1 cellular context compared by ENCODE assay signal in genomic region chr10:22228943-22229755, GRCh38.
TF ChIP-seq lines count a peak whose summit lies in the region.

No MANE protein-coding gene starts in this region.

TF ChIP-seq in HepG2, 621 proteins besides CTCF, POLR2A, EP300 and RAD21 (continued from another document and continues in another):
- peak; percentile 96 for TF ChIP-seq ZFY (CRISPR knock-in tag; IDR thresholded peaks at IDR 0.05)
- peak; percentile 42; the same call in 1 of the 2 replicates for TF ChIP-seq ZBTB26 (CRISPR knock-in tag; IDR thresholded peaks at IDR 0.05; ENCODE audit: borderline replicate concordance)
- 0 out of 2 replicates have a peak, but pooled peaks have one; percentile 66 for TF ChIP-seq TEAD2 (CRISPR knock-in tag; IDR thresholded peaks at IDR 0.05)
- TF ChIP-seq ZNF260 (CRISPR knock-in tag; IDR thresholded peaks at IDR 0.05; ENCODE audit: borderline replicate concordance, low read depth) = no peak
- peak; percentile 64 for TF ChIP-seq RBM39 (IDR thresholded peaks at IDR 0.05; ENCODE audit: low read depth, low read length, poor library complexity, severe bottlenecking)
- no peak; the same call in 1 of the 2 replicates for TF ChIP-seq GLI4 (CRISPR knock-in tag; IDR thresholded peaks at IDR 0.05; ENCODE audit: borderline replicate concordance)
- TF ChIP-seq ZNF331 (CRISPR knock-in tag; IDR thresholded peaks at IDR 0.05) = peak; percentile 90
- 0 out of 2 replicates have a peak, but pooled peaks have one; percentile 72 for TF ChIP-seq ZBTB7A (CRISPR knock-in tag; IDR thresholded peaks at IDR 0.05)
- TF ChIP-seq HINFP (CRISPR knock-in tag; IDR thresholded peaks at IDR 0.05; ENCODE audit: low read depth) = 0 out of 2 replicates have a peak, but pooled peaks have one; percentile 33
- no peak for TF ChIP-seq ZNF44 (CRISPR knock-in tag; IDR thresholded peaks at IDR 0.05)
- 0 out of 2 replicates have a peak, but pooled peaks have one; percentile 24 for TF ChIP-seq ZNF329 (CRISPR knock-in tag; IDR thresholded peaks at IDR 0.05; ENCODE audit: low read depth)
- TF ChIP-seq PHF8 (CRISPR knock-in tag; IDR thresholded peaks at IDR 0.05) = peak; percentile 79
- TF ChIP-seq AKAP8 (CRISPR knock-in tag; IDR thresholded peaks at IDR 0.05) = no peak
- TF ChIP-seq ZNF280D (CRISPR knock-in tag; IDR thresholded peaks at IDR 0.05) = peak; percentile 86
- TF ChIP-seq, protein P1, sequence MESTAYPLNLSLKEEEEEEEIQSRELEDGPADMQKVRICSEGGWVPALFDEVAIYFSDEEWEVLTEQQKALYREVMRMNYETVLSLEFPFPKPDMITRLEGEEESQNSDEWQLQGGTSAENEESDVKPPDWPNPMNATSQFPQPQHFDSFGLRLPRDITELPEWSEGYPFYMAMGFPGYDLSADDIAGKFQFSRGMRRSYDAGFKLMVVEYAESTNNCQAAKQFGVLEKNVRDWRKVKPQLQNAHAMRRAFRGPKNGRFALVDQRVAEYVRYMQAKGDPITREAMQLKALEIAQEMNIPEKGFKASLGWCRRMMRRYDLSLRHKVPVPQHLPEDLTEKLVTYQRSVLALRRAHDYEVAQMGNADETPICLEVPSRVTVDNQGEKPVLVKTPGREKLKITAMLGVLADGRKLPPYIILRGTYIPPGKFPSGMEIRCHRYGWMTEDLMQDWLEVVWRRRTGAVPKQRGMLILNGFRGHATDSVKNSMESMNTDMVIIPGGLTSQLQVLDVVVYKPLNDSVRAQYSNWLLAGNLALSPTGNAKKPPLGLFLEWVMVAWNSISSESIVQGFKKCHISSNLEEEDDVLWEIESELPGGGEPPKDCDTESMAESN (CRISPR knock-in tag; conservative IDR thresholded peaks at IDR 0.05) = peak; percentile 68; the same call in 1 of the 2 replicates
- peak; percentile 63 for TF ChIP-seq ARNT2 (CRISPR knock-in tag; IDR thresholded peaks at IDR 0.05; ENCODE audit: low read depth)
- TF ChIP-seq ZNF792 (CRISPR knock-in tag; IDR thresholded peaks at IDR 0.05) = peak; percentile 29; the same call in 1 of the 2 replicates
- no peak for TF ChIP-seq EHMT2 (IDR thresholded peaks at IDR 0.05; ENCODE audit: borderline replicate concordance, low read depth, low read length)
- peak; percentile 31; the same call in 1 of the 2 replicates for TF ChIP-seq RXRA (CRISPR knock-in tag; IDR thresholded peaks at IDR 0.05)
- TF ChIP-seq, protein P2, sequence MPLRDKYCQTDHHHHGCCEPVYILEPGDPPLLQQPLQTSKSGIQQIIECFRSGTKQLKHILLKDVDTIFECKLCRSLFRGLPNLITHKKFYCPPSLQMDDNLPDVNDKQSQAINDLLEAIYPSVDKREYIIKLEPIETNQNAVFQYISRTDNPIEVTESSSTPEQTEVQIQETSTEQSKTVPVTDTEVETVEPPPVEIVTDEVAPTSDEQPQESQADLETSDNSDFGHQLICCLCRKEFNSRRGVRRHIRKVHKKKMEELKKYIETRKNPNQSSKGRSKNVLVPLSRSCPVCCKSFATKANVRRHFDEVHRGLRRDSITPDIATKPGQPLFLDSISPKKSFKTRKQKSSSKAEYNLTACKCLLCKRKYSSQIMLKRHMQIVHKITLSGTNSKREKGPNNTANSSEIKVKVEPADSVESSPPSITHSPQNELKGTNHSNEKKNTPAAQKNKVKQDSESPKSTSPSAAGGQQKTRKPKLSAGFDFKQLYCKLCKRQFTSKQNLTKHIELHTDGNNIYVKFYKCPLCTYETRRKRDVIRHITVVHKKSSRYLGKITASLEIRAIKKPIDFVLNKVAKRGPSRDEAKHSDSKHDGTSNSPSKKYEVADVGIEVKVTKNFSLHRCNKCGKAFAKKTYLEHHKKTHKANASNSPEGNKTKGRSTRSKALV (CRISPR knock-in tag; IDR thresholded peaks at IDR 0.05) = 0 out of 2 replicates have a peak, but pooled peaks have one; percentile 53
- peak; percentile 62; the same call in 1 of the 2 replicates for TF ChIP-seq ERF (CRISPR knock-in tag; IDR thresholded peaks at IDR 0.05)
- TF ChIP-seq ZNF646 (CRISPR knock-in tag; IDR thresholded peaks at IDR 0.05) = 0 out of 2 replicates have a peak, but pooled peaks have one; percentile 13
- peak; percentile 43; the same call in 1 of the 2 replicates for TF ChIP-seq TFDP2 (CRISPR knock-in tag; IDR thresholded peaks at IDR 0.05)
- TF ChIP-seq, protein P3, sequence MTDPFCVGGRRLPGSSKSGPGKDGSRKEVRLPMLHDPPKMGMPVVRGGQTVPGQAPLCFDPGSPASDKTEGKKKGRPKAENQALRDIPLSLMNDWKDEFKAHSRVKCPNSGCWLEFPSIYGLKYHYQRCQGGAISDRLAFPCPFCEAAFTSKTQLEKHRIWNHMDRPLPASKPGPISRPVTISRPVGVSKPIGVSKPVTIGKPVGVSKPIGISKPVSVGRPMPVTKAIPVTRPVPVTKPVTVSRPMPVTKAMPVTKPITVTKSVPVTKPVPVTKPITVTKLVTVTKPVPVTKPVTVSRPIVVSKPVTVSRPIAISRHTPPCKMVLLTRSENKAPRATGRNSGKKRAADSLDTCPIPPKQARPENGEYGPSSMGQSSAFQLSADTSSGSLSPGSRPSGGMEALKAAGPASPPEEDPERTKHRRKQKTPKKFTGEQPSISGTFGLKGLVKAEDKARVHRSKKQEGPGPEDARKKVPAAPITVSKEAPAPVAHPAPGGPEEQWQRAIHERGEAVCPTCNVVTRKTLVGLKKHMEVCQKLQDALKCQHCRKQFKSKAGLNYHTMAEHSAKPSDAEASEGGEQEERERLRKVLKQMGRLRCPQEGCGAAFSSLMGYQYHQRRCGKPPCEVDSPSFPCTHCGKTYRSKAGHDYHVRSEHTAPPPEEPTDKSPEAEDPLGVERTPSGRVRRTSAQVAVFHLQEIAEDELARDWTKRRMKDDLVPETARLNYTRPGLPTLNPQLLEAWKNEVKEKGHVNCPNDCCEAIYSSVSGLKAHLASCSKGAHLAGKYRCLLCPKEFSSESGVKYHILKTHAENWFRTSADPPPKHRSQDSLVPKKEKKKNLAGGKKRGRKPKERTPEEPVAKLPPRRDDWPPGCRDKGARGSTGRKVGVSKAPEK (CRISPR knock-in tag; IDR thresholded peaks at IDR 0.05; ENCODE audit: borderline replicate concordance) = peak; percentile 98
- TF ChIP-seq ZNF790 (CRISPR knock-in tag; IDR thresholded peaks at IDR 0.05; ENCODE audit: borderline replicate concordance) = 0 out of 2 replicates have a peak, but pooled peaks have one; percentile 25
- 0 out of 2 replicates have a peak, but pooled peaks have one; percentile 33 for TF ChIP-seq SIX4 (CRISPR knock-in tag; IDR thresholded peaks at IDR 0.05)
- TF ChIP-seq KDM3A (CRISPR knock-in tag; IDR thresholded peaks at IDR 0.05; ENCODE audit: low read depth) = peak; percentile 83; the same call in 1 of the 2 replicates
- TF ChIP-seq CBX5 (CRISPR knock-in tag; IDR thresholded peaks at IDR 0.05; ENCODE audit: borderline replicate concordance) = peak; percentile 69; the same call in 1 of the 2 replicates
- TF ChIP-seq STAT5B (CRISPR knock-in tag; IDR thresholded peaks at IDR 0.05) = peak; percentile 60
- no peak for TF ChIP-seq ZNF234 (CRISPR knock-in tag; conservative IDR thresholded peaks at IDR 0.05)
- TF ChIP-seq, protein P4, sequence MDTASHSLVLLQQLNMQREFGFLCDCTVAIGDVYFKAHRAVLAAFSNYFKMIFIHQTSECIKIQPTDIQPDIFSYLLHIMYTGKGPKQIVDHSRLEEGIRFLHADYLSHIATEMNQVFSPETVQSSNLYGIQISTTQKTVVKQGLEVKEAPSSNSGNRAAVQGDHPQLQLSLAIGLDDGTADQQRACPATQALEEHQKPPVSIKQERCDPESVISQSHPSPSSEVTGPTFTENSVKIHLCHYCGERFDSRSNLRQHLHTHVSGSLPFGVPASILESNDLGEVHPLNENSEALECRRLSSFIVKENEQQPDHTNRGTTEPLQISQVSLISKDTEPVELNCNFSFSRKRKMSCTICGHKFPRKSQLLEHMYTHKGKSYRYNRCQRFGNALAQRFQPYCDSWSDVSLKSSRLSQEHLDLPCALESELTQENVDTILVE (CRISPR knock-in tag; IDR thresholded peaks at IDR 0.05) = 0 out of 2 replicates have a peak, but pooled peaks have one; percentile 27
